ENCODE assay signal across 15 cellular contexts in the genomic region with DNA sequence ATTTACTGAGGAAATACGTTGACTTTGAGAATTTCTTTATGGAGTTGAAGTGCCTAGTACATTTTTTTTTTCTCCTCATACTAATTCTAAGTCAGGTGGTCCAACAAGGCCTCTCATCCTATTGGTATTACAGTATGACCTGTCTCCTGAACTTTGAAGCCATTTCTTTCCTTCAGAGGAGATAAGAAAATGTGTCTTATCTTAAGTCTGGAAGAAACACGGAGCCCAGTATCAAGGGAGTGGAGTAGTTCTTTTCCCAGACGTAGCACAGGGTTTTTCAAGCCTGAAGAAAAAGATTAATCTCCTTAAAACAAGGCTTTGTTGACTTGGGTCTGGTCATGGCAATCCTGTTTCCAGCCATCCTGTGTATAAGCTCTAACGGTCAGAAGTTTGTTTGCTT.
"Had no signal": no experiment of that assay in that cellular context is flagged by ENCODE, and none has a peak within 500 bp of the region (broad histone marks: within the 10 kb centered on the region; RNA-seq: fewer than 3 reads in every experiment).

No MANE protein-coding gene starts in this region.

- DNase-seq: effector memory CD8-positive, alpha-beta T cell; foreskin melanocyte; head of caudate nucleus; hippocampal formation; naive thymus-derived CD4-positive, alpha-beta T cell; nephron progenitor cell; stimulated activated CD4-positive, alpha-beta T cell treated with anti-CD3 and anti-CD28 coated beads, Interleukin-4, amount 100 ng/mL, for 1 hour; stimulated activated CD8-positive, alpha-beta memory T cell treated with anti-CD3 and anti-CD28 coated beads, Interleukin-4, amount 100 ng/mL, for 48 hours; stimulated activated naive CD8-positive, alpha-beta T cell treated with anti-CD3 and anti-CD28 coated beads, Interleukin-15, Interleukin-2, amounts not matched to agents 100 U/mL and 50 U/mL, for 24 hours; thyroid gland had no signal

- H3K27ac ChIP-seq: parathyroid adenoma, skin epidermis, suprapubic skin, thyroid gland had no signal

- H3K4me1 ChIP-seq: parathyroid adenoma, suprapubic skin, thyroid gland had no signal

- ATAC-seq: effector memory CD8-positive, alpha-beta T cell; naive thymus-derived CD4-positive, alpha-beta T cell; sciatic nerve; stimulated activated effector memory CD8-positive, alpha-beta T cell treated with anti-CD3 and anti-CD28 coated beads, Interleukin-12 subunit alpha, Interleukin-12 subunit beta, amount 100 ng/mL, for 72 hours; stimulated activated naive CD8-positive, alpha-beta T cell treated with anti-CD3 and anti-CD28 coated beads, Interleukin-15, Interleukin-2, amounts not matched to agents 100 U/mL and 50 U/mL, for 24 hours had no signal

- H3K27me3 ChIP-seq: suprapubic skin, thyroid gland had no signal

- H3K4me3 ChIP-seq: skin epidermis, suprapubic skin, thyroid gland had no signal

- H3K9me3 ChIP-seq: suprapubic skin, thyroid gland had no signal

- H3K36me3 ChIP-seq: suprapubic skin, thyroid gland had no signal
